24 cellular contexts compared by ENCODE assay signal in the genomic region with DNA sequence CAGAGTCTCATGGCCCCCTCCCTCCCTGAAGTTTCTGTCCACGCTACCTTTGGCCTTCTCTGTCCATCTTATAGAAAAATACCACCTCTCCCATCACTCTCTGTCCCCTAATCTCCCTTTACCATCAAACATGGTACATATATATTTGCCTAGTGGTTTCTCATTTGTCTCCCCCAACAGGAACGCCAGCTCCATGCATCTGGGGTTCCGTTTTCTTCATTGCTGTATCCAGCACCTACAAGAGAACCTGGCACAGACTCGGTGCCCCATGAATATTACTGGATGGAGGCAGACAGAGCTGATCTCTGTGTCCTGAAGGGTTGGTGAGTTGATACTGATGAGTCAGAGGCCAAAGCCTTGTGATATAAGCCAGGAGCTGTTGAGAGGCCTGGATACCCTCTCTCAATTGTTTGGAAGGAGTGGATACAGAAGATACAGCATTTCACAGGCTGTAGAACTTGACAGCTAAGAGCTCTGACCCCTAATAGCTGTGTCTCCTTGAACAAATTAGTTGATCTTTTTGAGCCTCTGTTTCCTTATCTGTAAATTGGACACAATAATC. TPM values are rescaled to one million over a fixed set of nuclear protein-coding genes. Genes with fewer than 3 reads are reported as not detected.
"Had no signal": no experiment of that assay in that cellular context is flagged by ENCODE, and none has a peak within 500 bp of the region (broad histone marks: within the 10 kb centered on the region; RNA-seq: fewer than 3 reads in every experiment).

No MANE protein-coding gene starts in this region.

- H2AFZ ChIP-seq: neural progenitor cell had no signal

- H3K9ac ChIP-seq: neural progenitor cell had no signal

- H3K36me3 ChIP-seq: esophagus squamous epithelium, gastroesophageal sphincter, neural progenitor cell, sigmoid colon, transverse colon, uterus had no signal

- DNase-seq: activated CD4-positive, alpha-beta T cell treated with anti-CD3 and anti-CD28 coated beads, Interleukin-2, amount 50 U/mL, for 48 hours; activated CD8-positive, alpha-beta memory T cell treated with anti-CD3 and anti-CD28 coated beads, Interleukin-2, amount 50 U/mL, for 48 hours; activated naive CD4-positive, alpha-beta T cell treated with Interleukin-2 at 50 U/mL for 16 hours; activated naive CD8-positive, alpha-beta T cell treated with anti-CD3 and anti-CD28 coated beads for 36 hours; activated T-cell treated with anti-CD3 and anti-CD28 coated beads, Interleukin-2, amount 50 U/mL, for 4 hours; amniotic stem cell; cortex of kidney; endodermal cell; esophagus squamous epithelium; head of caudate nucleus; islet precursor cell; naive thymus-derived CD4-positive, alpha-beta T cell; sigmoid colon; stimulated activated CD4-positive, alpha-beta T cell treated with anti-CD3 and anti-CD28 coated beads, Interleukin-2, amount 100 ng/mL, for 48 hours; stimulated activated CD8-positive, alpha-beta memory T cell treated with anti-CD3 and anti-CD28 coated beads, Interleukin-4, amount 100 ng/mL, for 48 hours; stimulated activated naive B cell treated with anti-CD40 and anti-IgM and Interleukin-4, amounts not matched to agents 10 μg/mL and 1 μg/mL and 100 μg/mL, for 72 hours; T1000; transverse colon; uterus had no signal

- H3K27ac ChIP-seq: esophagus squamous epithelium, gastroesophageal sphincter, neural progenitor cell, sigmoid colon, transverse colon, uterus had no signal

- H3K4me2 ChIP-seq: neural progenitor cell had no signal

- H3K9me3 ChIP-seq: esophagus squamous epithelium, gastroesophageal sphincter, sigmoid colon, transverse colon, uterus had no signal

- ATAC-seq: activated T-cell treated with anti-CD3 and anti-CD28 coated beads, Interleukin-2, amount 50 U/mL, for 4 hours; gastroesophageal sphincter; naive thymus-derived CD4-positive, alpha-beta T cell; stimulated activated naive B cell treated with anti-CD40 and anti-IgM and Interleukin-4, amounts not matched to agents 10 μg/mL and 1 μg/mL and 100 μg/mL, for 72 hours; WTC11 had no signal

- H3K4me1 ChIP-seq: esophagus squamous epithelium, gastroesophageal sphincter, neural progenitor cell, sigmoid colon, uterus had no signal

- H3K27me3 ChIP-seq: gastroesophageal sphincter, sigmoid colon, transverse colon, uterus had no signal

- H3K4me3 ChIP-seq: esophagus squamous epithelium, gastroesophageal sphincter, lung, neural progenitor cell, sigmoid colon, transverse colon, uterus had no signal

RNA-seq across cellular contexts. Expression of gene NT5C1A, which starts 54.3 kb away (rescaled TPM):
- total RNA-seq: activated CD8-positive, alpha-beta memory T cell treated with anti-CD3 and anti-CD28 coated beads for 36 hours; activated T-cell treated with anti-CD3 and anti-CD28 coated beads, Interleukin-2, amount 50 U/mL, for 4 hours; endodermal cell; esophagus squamous epithelium; lung; sigmoid colon; transverse colon; WTC11 had no signal
- polyA plus RNA-seq: lung; naive thymus-derived CD4-positive, alpha-beta T cell had no signal
